Comparison of ENCODE assay signal across 8 cellular contexts in the genomic region with DNA sequence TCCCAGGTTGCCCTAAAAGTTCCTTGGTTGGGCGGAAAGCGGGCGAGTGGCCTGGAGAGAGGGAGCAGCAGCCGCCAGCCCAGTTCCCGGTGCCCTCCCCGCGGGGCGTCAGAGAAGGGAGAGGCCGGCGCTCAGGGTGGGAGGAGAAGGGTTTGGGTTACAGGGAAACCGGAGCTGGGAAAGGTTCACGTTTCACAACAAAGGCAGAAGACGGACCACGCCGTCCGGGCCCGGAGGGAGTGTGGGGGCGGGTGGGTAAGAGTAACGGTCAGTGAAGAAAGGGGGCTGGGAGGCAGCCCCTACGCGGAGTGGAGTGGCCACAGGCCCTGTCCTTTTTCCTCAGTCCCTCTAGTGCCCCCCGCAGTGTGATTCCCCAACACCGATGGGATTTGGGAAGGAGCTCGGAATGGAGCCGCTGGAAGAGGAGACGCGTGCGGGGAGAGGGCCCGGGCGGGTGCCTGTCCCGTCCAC. TPM values are rescaled to one million over a fixed set of nuclear protein-coding genes. Genes with fewer than 3 reads are reported as not detected.
DNase-seq lines count a peak whose midpoint lies in the region; ATAC-seq and TF ChIP-seq lines count a peak whose summit lies in the region.

No MANE protein-coding gene starts in this region.

- H3K4me3 ChIP-seq in CD8-positive, alpha-beta memory T cell (ENCODE audit: low read length): no peak overlapping the region
- H3K4me3 ChIP-seq in adipocyte (ENCODE audit: low read length) (peak overlapping the region; percentile 95), right atrium auricular region (peak overlapping the region; percentile 69 to 74), retinal pigment epithelial cell (ENCODE audit: low read length) (peak overlapping the region; percentile 77)

- peaks cover 0 to 2% (median 0%) of the 10 kb centered on the region in 3 donors for H3K36me3 Mint-ChIP-seq in CD8-positive, alpha-beta memory T cell

- ATAC-seq in GM18861 (IDR thresholded peaks at IDR 0.05; ENCODE audit: unreplicated experiment) (no peak), GM19328 (IDR thresholded peaks at IDR 0.05; ENCODE audit: unreplicated experiment) (no peak), GM18909 (IDR thresholded peaks at IDR 0.05; ENCODE audit: poor library complexity, unreplicated experiment) (no peak)

- H3K9me3 Mint-ChIP-seq in CD8-positive, alpha-beta memory T cell: no peaks in the 10 kb centered on the region

- no peaks in the 10 kb centered on the region for H3K36me3 ChIP-seq in CD8-positive, alpha-beta memory T cell (ENCODE audit: insufficient read depth, low read length)
- H3K36me3 ChIP-seq in adipocyte (ENCODE audit: control insufficient read depth, insufficient read depth, low read length, severe bottlenecking) (peaks cover 7% of the 10 kb centered on the region), right atrium auricular region (peaks cover 6% of the 10 kb centered on the region)

- no peaks in the 10 kb centered on the region for H3K4me1 ChIP-seq in CD8-positive, alpha-beta memory T cell (ENCODE audit: insufficient read depth, low read length)
- peaks cover 32% of the 10 kb centered on the region for H3K4me1 ChIP-seq in adipocyte (ENCODE audit: control insufficient read depth, insufficient read depth, low read length)
- H3K4me1 ChIP-seq in right atrium auricular region: peaks cover 0 to 73% of the 10 kb centered on the region in 2 donors

- peak overlapping the region; percentile 96 for H3K9ac ChIP-seq in adipocyte (ENCODE audit: low read length)

- CTCF ChIA-PET in CD8-positive, alpha-beta memory T cell (lab: Charles Lee): interaction anchor here (0.8 to 5.2 kb wide), 2 partner anchors 28 to 49 kb away, joined by 3 to 182 read pairs; partner anchors contain the start of gene DMWD

- H3K4me3 Mint-ChIP-seq in CD8-positive, alpha-beta memory T cell: peak overlapping the region; percentile 41 to 86 (median 48)

- H3K9me3 ChIP-seq in CD8-positive, alpha-beta memory T cell (ENCODE audit: low read length): no peaks in the 10 kb centered on the region
- no peaks in the 10 kb centered on the region for H3K9me3 ChIP-seq in adipocyte (ENCODE audit: control insufficient read depth, low read length)
- no peaks in the 10 kb centered on the region for H3K9me3 ChIP-seq in right atrium auricular region

- no peak for DNase-seq in CD8-positive, alpha-beta memory T cell
- DNase-seq in HuH-7 (ENCODE audit: low spot score) (peak; percentile 75), adipocyte (ENCODE audit: low read depth) (peak; percentile 98), right atrium auricular region (ENCODE audit: low spot score) (peak; percentile 77), retinal pigment epithelial cell (ENCODE audit: low read depth) (peak; percentile 27)

- H3K27me3 Mint-ChIP-seq in CD8-positive, alpha-beta memory T cell: peaks cover 4 to 12% of the 10 kb centered on the region in 2 donors

- H3K27me3 ChIP-seq in CD8-positive, alpha-beta memory T cell (ENCODE audit: insufficient read depth, low read length, poor library complexity, severe bottlenecking): no peaks in the 10 kb centered on the region
- H3K27me3 ChIP-seq in adipocyte (replicated peaks; ENCODE audit: control insufficient read depth, insufficient read depth, low read length): no peaks in the 10 kb centered on the region
- no peaks in the 10 kb centered on the region for H3K27me3 ChIP-seq in right atrium auricular region

- TF ChIP-seq CTCF in right atrium auricular region (IDR thresholded peaks at IDR 0.05): no peak
- TF ChIP-seq CTCF in retinal pigment epithelial cell (conservative IDR thresholded peaks at IDR 0.05; ENCODE audit: low read depth, low read length): no peak

- POLR2A ChIA-PET in CD8-positive, alpha-beta memory T cell (lab: Charles Lee): interaction anchor here (0.6 to 1.4 kb wide), 3 partner anchors 25 to 37 kb away, joined by 3 to 4 read pairs (median 4); partner anchors contain the start of genes DMWD and FBXO46

- H3K27ac Mint-ChIP-seq in CD8-positive, alpha-beta memory T cell: peak overlapping the region in 1 of 8 donors; percentile 54

- H3K4me1 Mint-ChIP-seq in CD8-positive, alpha-beta memory T cell: peaks cover 7 to 29% (median 12%) of the 10 kb centered on the region in 3 donors

- H3K27ac ChIP-seq in CD8-positive, alpha-beta memory T cell (ENCODE audit: low read depth, low read length): peak overlapping the region; percentile 54
- H3K27ac ChIP-seq in right atrium auricular region: peak overlapping the region; percentile 93 to 96

RNA-seq across cellular contexts. Expression of gene SIX5, which starts 1.6 kb away (rescaled TPM):
- total RNA-seq in CD8-positive, alpha-beta memory T cell: 1 to 10 TPM; 2.5 to 2.6 TPM
- polyA plus RNA-seq in CD8-positive, alpha-beta memory T cell: 0.23 TPM
- total RNA-seq in right atrium auricular region: 10 to 100 TPM in 1 of 2 donors, 1 to 10 TPM in 1; 9.3 to 18.6 TPM

RNA-seq across cellular contexts. Expression of gene DMPK, which starts 14.8 kb away (rescaled TPM):
- total RNA-seq in CD8-positive, alpha-beta memory T cell: 10 to 100 TPM; 27.1 to 28.2 TPM
- polyA plus RNA-seq in CD8-positive, alpha-beta memory T cell: 1.6 TPM
- 100 to 1,000 TPM; 107 to 214 TPM for total RNA-seq in right atrium auricular region

RNA-seq across cellular contexts. Expression of gene DMWD, which starts 25.2 kb away (rescaled TPM):
- total RNA-seq in CD8-positive, alpha-beta memory T cell: 10 to 100 TPM; 57.6 to 62.9 TPM
- 25.6 TPM for polyA plus RNA-seq in CD8-positive, alpha-beta memory T cell
- total RNA-seq in right atrium auricular region: 10 to 100 TPM; 41.5 to 55.9 TPM

RNA-seq across cellular contexts. Expression of gene MEIOSIN, which starts 34.2 kb away (rescaled TPM):
- total RNA-seq in CD8-positive, alpha-beta memory T cell: not detected
- polyA plus RNA-seq in CD8-positive, alpha-beta memory T cell: not detected
- under 1 TPM; 0.78 to 0.90 TPM for total RNA-seq in right atrium auricular region

RNA-seq across cellular contexts. Expression of gene FBXO46, which starts 36.7 kb away (rescaled TPM):
- 10 to 100 TPM; 25.2 to 30.4 TPM for total RNA-seq in CD8-positive, alpha-beta memory T cell
- polyA plus RNA-seq in CD8-positive, alpha-beta memory T cell: 21.1 TPM
- 10 to 100 TPM; 11.6 to 12.1 TPM for total RNA-seq in right atrium auricular region

Comparison
In these comparisons a context has a peak if more than half of its experiments do, and no peak if none do; other contexts are left out.
1. DNase-seq: peak in HuH-7 (single experiment), adipocyte (single experiment), right atrium auricular region (single experiment) and retinal pigment epithelial cell (single experiment); none in CD8-positive, alpha-beta memory T cell (0 of 5).